Comparison of ENCODE assay signal across 8 cellular contexts in the genomic region with DNA sequence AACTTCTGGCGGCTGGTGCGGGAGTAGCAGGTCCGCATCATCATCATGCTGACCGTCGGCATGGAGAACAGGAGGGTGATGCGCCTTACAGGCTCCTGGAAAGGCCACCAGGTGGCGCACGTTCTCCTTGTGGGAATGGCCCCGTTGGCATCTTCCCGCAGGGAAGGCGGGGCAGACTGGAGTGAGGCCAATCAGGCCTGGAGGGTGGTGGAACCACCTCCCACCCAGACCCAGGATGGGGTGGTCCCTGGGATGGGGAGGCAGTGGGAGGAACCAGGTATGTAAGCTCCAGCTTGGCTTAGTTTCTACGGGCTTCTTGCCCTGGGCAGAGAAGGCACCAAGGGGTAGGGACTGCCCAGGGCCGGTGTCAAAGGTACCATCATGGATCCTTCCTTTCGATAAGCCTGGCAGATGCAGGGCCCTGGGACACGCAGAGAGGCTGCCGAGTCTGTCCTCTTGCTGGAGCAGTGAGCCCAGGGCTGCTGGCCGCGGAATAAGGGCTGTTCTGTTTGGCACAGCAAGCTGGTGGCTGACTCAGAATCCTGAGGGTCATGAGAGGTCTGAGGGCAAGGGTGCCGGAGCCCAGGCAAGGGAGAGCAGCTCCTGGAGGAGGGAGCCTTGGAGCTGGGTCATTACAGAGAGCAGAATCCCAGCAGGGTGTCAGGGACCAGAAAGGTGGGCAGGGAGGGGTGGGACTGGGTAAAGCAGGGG. TPM values are rescaled to one million over a fixed set of nuclear protein-coding genes. Genes with fewer than 3 reads are reported as not detected.
A peak's percentile ranks its signal among the peaks of the same experiment; 100 is the strongest.
DNase-seq lines count a peak whose midpoint lies in the region; ATAC-seq and TF ChIP-seq lines count a peak whose summit lies in the region.

No MANE protein-coding gene starts in this region.

- peaks cover 14% of the 10 kb centered on the region for H3K4me1 Mint-ChIP-seq in neural crest cell

- H3K36me3 Mint-ChIP-seq in neural crest cell (ENCODE audit: low read depth) = no peaks in the 10 kb centered on the region

- H3K9me3 Mint-ChIP-seq in neural crest cell = no peaks in the 10 kb centered on the region

- no peak for ATAC-seq in GM19328 (IDR thresholded peaks at IDR 0.05; ENCODE audit: unreplicated experiment)

- peaks cover 5% of the 10 kb centered on the region for H3K27me3 Mint-ChIP-seq in neural crest cell (ENCODE audit: low read depth)

- no peak overlapping the region for H3K4me3 Mint-ChIP-seq in neural crest cell

- H3K27ac Mint-ChIP-seq in neural crest cell (ENCODE audit: unreplicated experiment) = no peak overlapping the region

- peak; percentile 92 for TF ChIP-seq CTCF in fibroblast of the aortic adventitia (IDR thresholded peaks at IDR 0.05; ENCODE audit: insufficient read depth, low read length)
- TF ChIP-seq CTCF in neural crest cell (conservative IDR thresholded peaks at IDR 0.05) = peak; percentile 89

- no peak overlapping the region for H3K4me3 ChIP-seq in fibroblast of the aortic adventitia (ENCODE audit: low read depth, low read length)

- peak; percentile 25 for DNase-seq in GM04503 (ENCODE audit: low read depth)
- DNase-seq in LHCN-M2 (ENCODE audit: low read depth) = peak; percentile 79
- peak; percentile 90 for DNase-seq in RKO (ENCODE audit: low spot score)
- peak; percentile 39 for DNase-seq in activated T-helper 1 cell treated with Interleukin-2 at 50 U/mL for 16 hours (ENCODE audit: low read depth)
- peak; percentile 80 for DNase-seq in fibroblast of the aortic adventitia (ENCODE audit: low read depth)
- DNase-seq in neural crest cell (ENCODE audit: low read depth, low spot score) = peak; percentile 93
- peak; percentile 69 for DNase-seq in stromal cell of bone marrow (ENCODE audit: low read depth)

RNA-seq across cellular contexts. Expression of a gene that starts 8.7 kb away (rescaled TPM):
- total RNA-seq in LHCN-M2 (2014; rRNA removed) = not detected in 2 replicates
- polyA plus RNA-seq in LHCN-M2 (2012) = 0.07 TPM
- total RNA-seq in fibroblast of the aortic adventitia (ENCODE audit: low replicate concordance) = not detected in 2 replicates
- 0.16 and 0.91 TPM in 2 replicates for total RNA-seq in neural crest cell

RNA-seq across cellular contexts. Expression of a gene that starts 24.5 kb away (rescaled TPM):
- total RNA-seq in LHCN-M2 (2014; rRNA removed) (not detected in 2 replicates), fibroblast of the aortic adventitia (ENCODE audit: low replicate concordance) (not detected in 2 replicates), neural crest cell (not detected in 2 replicates)
- polyA plus RNA-seq in LHCN-M2 (2012) = not detected

RNA-seq across cellular contexts. Expression of a gene that starts 40.4 kb away (rescaled TPM):
- total RNA-seq in LHCN-M2 (2014; rRNA removed) (25.6 and 28.1 TPM in 2 replicates), fibroblast of the aortic adventitia (ENCODE audit: low replicate concordance) (3.4 and 16.9 TPM in 2 replicates), neural crest cell (50.9 and 57.3 TPM in 2 replicates)
- polyA plus RNA-seq in LHCN-M2 (2012) = 32.5 TPM

Comparison
In these comparisons a context has a peak if more than half of its experiments do, and no peak if none do; other contexts are left out.
1. DNase-seq: peak in every context shown above with its lines; median percentile 93 in neural crest cell; 90 in RKO; 80 in fibroblast of the aortic adventitia; 79 in LHCN-M2; 69 in stromal cell of bone marrow; 39 in activated T-helper 1 cell treated with Interleukin-2 at 50 U/mL for 16 hours; 25 in GM04503.